In the genomic region with DNA sequence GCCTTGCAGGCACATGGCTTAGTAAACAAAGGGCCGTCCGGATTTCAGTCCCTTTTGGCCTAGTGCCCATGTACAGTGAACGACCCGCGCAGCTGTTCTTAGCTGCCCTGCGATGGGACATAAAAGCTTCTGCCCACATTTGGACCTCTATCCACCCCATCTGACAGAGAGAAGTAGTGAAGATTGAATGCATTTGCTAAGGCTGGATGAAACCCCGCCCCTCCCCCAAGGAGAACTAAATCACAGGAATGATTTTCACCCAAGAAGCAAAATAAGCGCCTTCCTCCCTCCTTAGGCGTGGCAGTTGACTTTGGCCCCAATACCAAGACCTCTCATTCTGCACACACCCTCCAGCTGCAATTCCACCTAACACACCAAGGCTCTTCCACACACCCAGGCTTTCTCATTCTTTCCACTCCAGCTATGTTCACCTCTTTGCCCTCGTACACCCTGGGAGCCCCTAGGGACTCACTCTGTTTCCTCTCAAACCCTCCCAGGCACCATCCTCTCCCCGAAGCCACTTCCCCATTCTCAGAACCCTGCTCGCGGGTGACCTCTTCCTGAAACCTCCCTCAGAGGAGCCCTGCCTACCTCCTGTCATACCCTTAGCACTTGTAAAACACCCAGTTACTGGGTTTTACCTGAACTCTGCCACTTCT, we compare ENCODE assay signal across 8 cellular contexts. TPM values are rescaled to one million over a fixed set of nuclear protein-coding genes. Genes with fewer than 3 reads are reported as not detected.
DNase-seq lines count a peak whose midpoint lies in the region; ATAC-seq and TF ChIP-seq lines count a peak whose summit lies in the region.

No MANE protein-coding gene starts in this region.

- ATAC-seq in GM18873 (IDR thresholded peaks at IDR 0.05; ENCODE audit: low FRiP score, unreplicated experiment) (peak; percentile 92), HG03060 (IDR thresholded peaks at IDR 0.05; ENCODE audit: low read depth, unreplicated experiment) (peak; percentile 94), upper lobe of right lung (peak; percentile 82)

- no peaks in the 10 kb centered on the region for H3K79me2 ChIP-seq in OCI-LY3 (ENCODE audit: low read length)

- no peaks in the 10 kb centered on the region for H3K36me3 ChIP-seq in OCI-LY3 (replicated peaks; ENCODE audit: low read depth, low read length)
- H3K36me3 ChIP-seq in upper lobe of right lung = no peaks in the 10 kb centered on the region

- H3K4me1 ChIP-seq in OCI-LY3 (ENCODE audit: low read length) (peaks cover 22% of the 10 kb centered on the region), upper lobe of right lung (no peaks in the 10 kb centered on the region)

- TF ChIP-seq CTCF in OCI-LY3 (IDR thresholded peaks at IDR 0.05; ENCODE audit: low read depth, low read length) = 0 out of 2 replicates have a peak, but pooled peaks have one; percentile 6
- TF ChIP-seq CTCF in fibroblast of pulmonary artery (IDR thresholded peaks at IDR 0.05; ENCODE audit: low read length, missing control alignments) = no peak
- no peak for TF ChIP-seq CTCF in upper lobe of right lung (IDR thresholded peaks at IDR 0.05)

- H2AFZ ChIP-seq in OCI-LY3 (ENCODE audit: low read depth, low read length) = no peak overlapping the region

- H3K9ac ChIP-seq in OCI-LY3 (ENCODE audit: low read length) = no peak overlapping the region

- intact Hi-C loops in upper lobe of right lung (cut with DNase I) = no loop called here

- DNase-seq in Ammon's horn (ENCODE audit: low spot score) = peak; percentile 31
- DNase-seq in fibroblast of pulmonary artery (ENCODE audit: low read depth) = peak; percentile 20
- no peak for DNase-seq in upper lobe of right lung
- DNase-seq in HCEC 1CT = no peak
- DNase-seq in NCI-H446 treated with DMSO at 0.1 percent for 48 hours (lab: John Stamatoyannopoulos, UW) = no peak

- H3K27me3 ChIP-seq in OCI-LY3 (ENCODE audit: low read depth, low read length) = peaks cover 6% of the 10 kb centered on the region; the same call in 1 of the 2 replicates
- H3K27me3 ChIP-seq in upper lobe of right lung = no peaks in the 10 kb centered on the region

- H3K27ac ChIP-seq in OCI-LY3 (ENCODE audit: low read length) (peak overlapping the region; percentile 77), upper lobe of right lung (peak overlapping the region; percentile 36)

- H3K9me3 ChIP-seq in OCI-LY3 (ENCODE audit: insufficient read depth, low read length) (no peaks in the 10 kb centered on the region), upper lobe of right lung (no peaks in the 10 kb centered on the region)

- H3K4me3 ChIP-seq in OCI-LY3 (ENCODE audit: low read length) = peak overlapping the region; percentile 62
- H3K4me3 ChIP-seq in fibroblast of pulmonary artery (replicated peaks; ENCODE audit: low read depth, low read length) = no peak overlapping the region
- H3K4me3 ChIP-seq in upper lobe of right lung = no peak overlapping the region

- H4K20me1 ChIP-seq in OCI-LY3 (ENCODE audit: insufficient read depth, low read length) = no peaks in the 10 kb centered on the region

- H3K4me2 ChIP-seq in OCI-LY3 (ENCODE audit: low read length) = peak overlapping the region; percentile 71

RNA-seq across cellular contexts. Expression of a gene that starts 14.1 kb away (rescaled TPM):
- 12.0 TPM for total RNA-seq in upper lobe of right lung

Comparison
In these comparisons a context has a peak if more than half of its experiments do, and no peak if none do; other contexts are left out.
1. DNase-seq: peak in Ammon's horn (single experiment) and fibroblast of pulmonary artery (single experiment); none in upper lobe of right lung (single experiment), HCEC 1CT (single experiment) and NCI-H446 treated with DMSO at 0.1 percent for 48 hours (single experiment).
2. Peak in every context shown above with its lines, with median percentiles within 50 percentile points of each other: ATAC-seq.